Comparison of ENCODE assay signal across 34 cellular contexts in the genomic region with DNA sequence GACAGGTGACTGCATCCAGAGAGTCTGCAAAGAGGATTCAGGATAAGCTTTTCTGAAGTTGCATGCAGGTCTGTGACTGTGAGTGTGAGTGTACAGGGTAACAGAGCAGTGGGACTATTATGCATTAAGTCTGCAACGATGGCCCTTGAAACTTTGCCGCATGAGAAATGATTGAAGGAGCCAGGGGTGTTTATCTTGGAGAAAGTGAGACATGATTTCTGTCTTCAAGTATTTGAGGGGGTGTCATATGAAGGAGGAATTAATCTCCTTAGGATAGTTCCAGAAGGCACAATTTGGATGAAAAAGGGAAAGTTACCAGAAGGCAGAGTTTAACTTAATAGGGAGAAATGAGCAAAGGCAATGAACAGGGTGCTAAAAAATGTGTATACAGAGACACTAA.
"Had no signal": no experiment of that assay in that cellular context is flagged by ENCODE, and none has a peak within 500 bp of the region (broad histone marks: within the 10 kb centered on the region; RNA-seq: fewer than 3 reads in every experiment).

No MANE protein-coding gene starts in this region.

- H3K4me3 Mint-ChIP-seq: activated B cell treated with CpG ODN at 0.5 μM for 24 hours; activated CD4-positive, alpha-beta memory T cell treated with anti-CD3 and anti-CD28 coated beads, Interleukin-2, amount 10 ng/mL, durations not matched to agents 7 days and 5 days; activated CD8-positive, alpha-beta memory T cell treated with anti-CD3 and anti-CD28 coated beads, Interleukin-2, amount 10 ng/mL, durations not matched to agents 7 days and 5 days; activated naive CD4-positive, alpha-beta T cell treated with anti-CD3 and anti-CD28 coated beads, Interleukin-2, amount 50 U/mL, for 24 hours; activated naive CD8-positive, alpha-beta T cell treated with anti-CD3 and anti-CD28 coated beads, Interleukin-2, amount 10 ng/mL, durations not matched to agents 7 days and 5 days; activated T-cell treated with anti-CD3 and anti-CD28 coated beads, Interleukin-2, amount 50 U/mL, for 72 hours; T-cell had no signal

- H3K27me3 ChIP-seq: breast epithelium had no signal

- H3K36me3 ChIP-seq: breast epithelium had no signal

- H2AFZ ChIP-seq: PC-9 had no signal

- H3K36me3 Mint-ChIP-seq: activated CD8-positive, alpha-beta memory T cell treated with anti-CD3 and anti-CD28 coated beads, Interleukin-2, amount 10 ng/mL, durations not matched to agents 7 days and 5 days; activated naive CD4-positive, alpha-beta T cell treated with anti-CD3 and anti-CD28 coated beads, Interleukin-2, amount 50 U/mL, for 24 hours; activated naive CD8-positive, alpha-beta T cell treated with anti-CD3 and anti-CD28 coated beads, Interleukin-2, amount 10 ng/mL, durations not matched to agents 7 days and 5 days; T-cell had no signal

- H3K4me2 ChIP-seq: KMS-11, PC-9 had no signal

- H3K9me3 ChIP-seq: breast epithelium had no signal

- H3K27ac ChIP-seq: breast epithelium, KMS-11, PC-9, RWPE1, VCaP had no signal

- DNase-seq: activated B cell treated with CpG ODN at 0.5 μM for 24 hours; activated CD4-positive, alpha-beta memory T cell treated with anti-CD3 and anti-CD28 coated beads, Interleukin-2, amount 10 ng/mL, durations not matched to agents 7 days and 5 days; activated CD4-positive, alpha-beta T cell treated with anti-CD3 and anti-CD28 coated beads for 1 hour; activated CD4-positive, alpha-beta T cell treated with anti-CD3 and anti-CD28 coated beads for 48 hours; activated CD8-positive, alpha-beta memory T cell treated with anti-CD3 and anti-CD28 coated beads for 24 hours; activated CD8-positive, alpha-beta memory T cell treated with anti-CD3 and anti-CD28 coated beads, Interleukin-2, amount 10 ng/mL, durations not matched to agents 7 days and 5 days; activated CD8-positive, alpha-beta memory T cell treated with anti-CD3 and anti-CD28 coated beads, Interleukin-2, amount 50 U/mL, for 48 hours; activated gamma-delta T cell; activated naive CD4-positive, alpha-beta T cell treated with Interleukin-2 at 50 U/mL for 16 hours; activated naive CD8-positive, alpha-beta T cell treated with anti-CD3 and anti-CD28 coated beads, Interleukin-2, amount 10 ng/mL, durations not matched to agents 7 days and 5 days; activated T-cell treated with anti-CD3 and anti-CD28 coated beads, Interleukin-2, amount 50 U/mL, for 72 hours; anterior cingulate cortex; NCI-H1092 treated with DMSO at 0.1 percent for 48 hours; NCI-H1417; NCI-H146; NCI-H187; NCI-H2029 treated with DMSO at 0.1 percent for 48 hours; NCI-H2107; NCI-H2171; NCI-H510A; NCI-H526; NCI-H748 treated with DMSO at 0.1 percent for 48 hours; NK-92 treated with Interleukin-12 subunit alpha and Interleukin-12 subunit beta, amount 100 ng/mL, for 24 hours; PC-9; SIG-M5; T-cell; T-helper 2 cell; T-helper 9 cell had no signal

- H3K4me3 ChIP-seq: breast epithelium, PC-9 had no signal

- H3K27ac Mint-ChIP-seq: activated B cell treated with CpG ODN at 0.5 μM for 24 hours; activated CD4-positive, alpha-beta memory T cell treated with anti-CD3 and anti-CD28 coated beads, Interleukin-2, amount 10 ng/mL, durations not matched to agents 7 days and 5 days; activated CD8-positive, alpha-beta memory T cell treated with anti-CD3 and anti-CD28 coated beads, Interleukin-2, amount 10 ng/mL, durations not matched to agents 7 days and 5 days; activated naive CD4-positive, alpha-beta T cell treated with anti-CD3 and anti-CD28 coated beads, Interleukin-2, amount 50 U/mL, for 24 hours; activated naive CD8-positive, alpha-beta T cell treated with anti-CD3 and anti-CD28 coated beads, Interleukin-2, amount 10 ng/mL, durations not matched to agents 7 days and 5 days; activated T-cell treated with anti-CD3 and anti-CD28 coated beads, Interleukin-2, amount 50 U/mL, for 72 hours; activated T-helper 2 cell treated with anti-CD3 and anti-CD28 coated beads, Interferon-gamma antibody, Interleukin-2, Interleukin-4, amounts not matched to agents 10 μg/mL and 5 μg/mL and 100 μg/mL, durations not matched to agents 14 hours and 24 hours and 36 hours; T-cell had no signal

- H3K9me3 Mint-ChIP-seq: activated B cell treated with CpG ODN at 0.5 μM for 24 hours; activated CD4-positive, alpha-beta memory T cell treated with anti-CD3 and anti-CD28 coated beads, Interleukin-2, amount 10 ng/mL, durations not matched to agents 7 days and 5 days; activated naive CD4-positive, alpha-beta T cell treated with anti-CD3 and anti-CD28 coated beads, Interleukin-2, amount 50 U/mL, for 24 hours; activated naive CD8-positive, alpha-beta T cell treated with anti-CD3 and anti-CD28 coated beads, Interleukin-2, amount 10 ng/mL, durations not matched to agents 7 days and 5 days; activated T-cell treated with anti-CD3 and anti-CD28 coated beads, Interleukin-2, amount 50 U/mL, for 72 hours; activated T-helper 2 cell treated with anti-CD3 and anti-CD28 coated beads, Interferon-gamma antibody, Interleukin-2, Interleukin-4, amounts not matched to agents 10 μg/mL and 5 μg/mL and 100 μg/mL, durations not matched to agents 14 hours and 24 hours and 36 hours; T-cell had no signal

- H3K27me3 Mint-ChIP-seq: activated B cell treated with CpG ODN at 0.5 μM for 24 hours; activated naive CD8-positive, alpha-beta T cell treated with anti-CD3 and anti-CD28 coated beads, Interleukin-2, amount 10 ng/mL, durations not matched to agents 7 days and 5 days had no signal

- H3K4me1 ChIP-seq: breast epithelium had no signal

- H3K4me1 Mint-ChIP-seq: activated B cell treated with CpG ODN at 0.5 μM for 24 hours; activated CD4-positive, alpha-beta memory T cell treated with anti-CD3 and anti-CD28 coated beads, Interleukin-2, amount 10 ng/mL, durations not matched to agents 7 days and 5 days; activated CD8-positive, alpha-beta memory T cell treated with anti-CD3 and anti-CD28 coated beads, Interleukin-2, amount 10 ng/mL, durations not matched to agents 7 days and 5 days; activated naive CD4-positive, alpha-beta T cell treated with anti-CD3 and anti-CD28 coated beads, Interleukin-2, amount 50 U/mL, for 24 hours; activated naive CD8-positive, alpha-beta T cell treated with anti-CD3 and anti-CD28 coated beads, Interleukin-2, amount 10 ng/mL, durations not matched to agents 7 days and 5 days; T-cell had no signal
